25 cellular contexts compared by ENCODE assay signal in genomic region chr18:58394607-58395425, GRCh38.
DNase-seq lines count a peak whose midpoint lies in the region; ATAC-seq and TF ChIP-seq lines count a peak whose summit lies in the region.
"Had no signal": no experiment of that assay in that cellular context is flagged by ENCODE, and none has a peak within 500 bp of the region (broad histone marks: within the 10 kb centered on the region; RNA-seq: fewer than 3 reads in every experiment).

No MANE protein-coding gene starts in this region.

- POLR2A ChIA-PET in MCF 10A (lab: Yijun Ruan, JAX): interaction anchor here (1.2 kb wide), 1 partner anchor 19 kb away, joined by 3 read pairs; no protein-coding TSS in a partner anchor
- POLR2A ChIA-PET in activated CD8-positive, alpha-beta T cell treated with anti-CD3 and anti-CD28 coated beads for 36 hours (lab: Charles Lee): interaction anchor here (1.4 kb wide), 1 partner anchor 10 kb away, joined by 3 read pairs; no protein-coding TSS in a partner anchor

- H3K27me3 Mint-ChIP-seq in MCF 10A (ENCODE audit: insufficient read depth, unreplicated experiment) (no peaks in the 10 kb centered on the region), endodermal cell (ENCODE audit: insufficient read depth) (no peaks in the 10 kb centered on the region)
- no peaks in the 10 kb centered on the region for H3K27me3 Mint-ChIP-seq in activated CD8-positive, alpha-beta T cell treated with anti-CD3 and anti-CD28 coated beads for 36 hours
- H3K27me3 Mint-ChIP-seq: activated naive CD8-positive, alpha-beta T cell treated with anti-CD3 and anti-CD28 coated beads for 36 hours; IgD-negative memory B cell; T-cell had no signal

- H3K4me3 ChIP-seq in breast epithelium: no peak overlapping the region
- H3K4me3 ChIP-seq in endodermal cell (ENCODE audit: low read length): no peak overlapping the region
- H3K4me3 ChIP-seq: gastroesophageal sphincter, uterus had no signal

- no TSS peak for BruUV-seq in MCF 10A (replicated peaks; lab: Mats Ljungman, UMichigan)

- intact Hi-C loops in MCF 10A (cut with micrococcal nuclease): no loop called here
- intact Hi-C loops in breast epithelium (cut with DNase I; ENCODE audit: low total_unique reads): no loop called here
- intact Hi-C loops in activated CD8-positive, alpha-beta T cell treated with anti-CD3 and anti-CD28 coated beads for 36 hours (cut with micrococcal nuclease): no loop called here

- ATAC-seq in left lobe of liver: no peak
- no peak for ATAC-seq in activated CD8-positive, alpha-beta T cell treated with anti-CD3 and anti-CD28 coated beads for 36 hours
- ATAC-seq: gastroesophageal sphincter had no signal

- H3K27ac Mint-ChIP-seq in MCF 10A (ENCODE audit: low read depth, unreplicated experiment) (no peak overlapping the region), endodermal cell (no peak overlapping the region)
- no peak overlapping the region for H3K27ac Mint-ChIP-seq in activated CD8-positive, alpha-beta T cell treated with anti-CD3 and anti-CD28 coated beads for 36 hours
- H3K27ac Mint-ChIP-seq: activated naive CD8-positive, alpha-beta T cell treated with anti-CD3 and anti-CD28 coated beads for 36 hours; activated T-helper 2 cell treated with anti-CD3 and anti-CD28 coated beads, Interferon-gamma antibody, Interleukin-2, Interleukin-4, amounts not matched to agents 10 μg/mL and 5 μg/mL and 100 μg/mL, durations not matched to agents 14 hours and 24 hours and 36 hours; IgD-negative memory B cell; T-cell had no signal

- 94 to 97% methylated on average over 10 to 12 of the region's 12 CpGs for WGBS in endodermal cell (ENCODE audit: insufficient coverage in 1 of 2, insufficient read length in 1 of 2), 2 experiments

- no peak overlapping the region for H3K27ac ChIP-seq in breast epithelium
- no peak overlapping the region for H3K27ac ChIP-seq in endodermal cell (ENCODE audit: low read depth, low read length)
- H3K27ac ChIP-seq: HL-60 had no signal

- no peaks in the 10 kb centered on the region for H3K27me3 ChIP-seq in breast epithelium
- H3K27me3 ChIP-seq in endodermal cell (ENCODE audit: control insufficient read depth, insufficient read depth, low read length, poor library complexity, severe bottlenecking): no peaks in the 10 kb centered on the region
- H3K27me3 ChIP-seq: BE2C, gastroesophageal sphincter, uterus had no signal

- DNase-seq in MCF 10A (ENCODE audit: unreplicated experiment): peak; percentile 16
- DNase-seq in breast epithelium (ENCODE audit: low spot score in 2 of 2): no peak
- DNase-seq in endodermal cell: peak; percentile 43
- DNase-seq in left lobe of liver (ENCODE audit: low spot score): peak; percentile 30
- DNase-seq in NCI-H2081 treated with DMSO at 0.1 percent for 48 hours (lab: John Stamatoyannopoulos, UW): no peak
- no peak for DNase-seq in HT-29 (ENCODE audit: low spot score)
- no peak for DNase-seq in NCI-H187 treated with DMSO at 0.1 percent for 48 hours (lab: John Stamatoyannopoulos, UW)
- no peak for DNase-seq in activated CD8-positive, alpha-beta T cell treated with anti-CD3 and anti-CD28 coated beads for 36 hours
- DNase-seq: activated CD4-positive, alpha-beta T cell treated with anti-CD3 and anti-CD28 coated beads for 48 hours; activated naive CD8-positive, alpha-beta T cell treated with anti-CD3 and anti-CD28 coated beads for 36 hours; BE2C; GF-D8; left cardiac atrium; MM.1S; NCI-H2227 treated with DMSO at 0.1 percent for 48 hours; NCI-H774; SHP77 treated with DMSO at 0.1 percent for 48 hours; stimulated activated CD8-positive, alpha-beta memory T cell treated with anti-CD3 and anti-CD28 coated beads, Interleukin-4, amount 100 ng/mL, for 48 hours; T-cell; uterus had no signal

- TF ChIP-seq CTCF in MCF 10A (IDR thresholded peaks at IDR 0.05; ENCODE audit: unreplicated experiment): no peak
- TF ChIP-seq CTCF in breast epithelium (IDR thresholded peaks at IDR 0.05): no peak
- TF ChIP-seq CTCF in endodermal cell (conservative IDR thresholded peaks at IDR 0.05): no peak
- no peak for TF ChIP-seq CTCF in activated CD8-positive, alpha-beta T cell treated with anti-CD3 and anti-CD28 coated beads for 36 hours (IDR thresholded peaks at IDR 0.05)

- CTCF ChIA-PET in MCF 10A (lab: Yijun Ruan, JAX): interaction anchor here (0.7 to 1.7 kb wide), 5 partner anchors 98 to 369 kb away, joined by 3 to 9 read pairs (median 4); no protein-coding TSS in a partner anchor
- CTCF ChIA-PET in activated CD8-positive, alpha-beta T cell treated with anti-CD3 and anti-CD28 coated beads for 36 hours (lab: Charles Lee): interaction anchor here (2.0 kb wide), 1 partner anchor 369 kb away, joined by 5 read pairs; no protein-coding TSS in a partner anchor

- no peaks in the 10 kb centered on the region for H3K36me3 ChIP-seq in breast epithelium
- peaks cover 57% of the 10 kb centered on the region for H3K36me3 ChIP-seq in endodermal cell (ENCODE audit: control insufficient read depth, insufficient read depth, low read length)
- H3K36me3 ChIP-seq: BE2C, uterus had no signal

- no peak overlapping the region for H3K9ac ChIP-seq in endodermal cell (ENCODE audit: extremely low read depth, low read length, poor library complexity, severe bottlenecking)

- H3K36me3 Mint-ChIP-seq in MCF 10A (ENCODE audit: insufficient read depth, unreplicated experiment) (peaks cover 90% of the 10 kb centered on the region), endodermal cell (ENCODE audit: low read depth) (peaks cover 35% of the 10 kb centered on the region)
- H3K36me3 Mint-ChIP-seq in activated CD8-positive, alpha-beta T cell treated with anti-CD3 and anti-CD28 coated beads for 36 hours (ENCODE audit: low read depth): no peaks in the 10 kb centered on the region
- H3K36me3 Mint-ChIP-seq: activated naive CD8-positive, alpha-beta T cell treated with anti-CD3 and anti-CD28 coated beads for 36 hours had no signal

- H3K9me3 Mint-ChIP-seq in MCF 10A (ENCODE audit: unreplicated experiment) (no peaks in the 10 kb centered on the region), endodermal cell (no peaks in the 10 kb centered on the region)
- H3K9me3 Mint-ChIP-seq in activated CD8-positive, alpha-beta T cell treated with anti-CD3 and anti-CD28 coated beads for 36 hours: no peaks in the 10 kb centered on the region
- H3K9me3 Mint-ChIP-seq: activated naive CD8-positive, alpha-beta T cell treated with anti-CD3 and anti-CD28 coated beads for 36 hours; activated T-helper 2 cell treated with anti-CD3 and anti-CD28 coated beads, Interferon-gamma antibody, Interleukin-2, Interleukin-4, amounts not matched to agents 10 μg/mL and 5 μg/mL and 100 μg/mL, durations not matched to agents 14 hours and 24 hours and 36 hours; HFFc6; IgD-negative memory B cell; T-cell had no signal

- H3K4me1 Mint-ChIP-seq in MCF 10A (ENCODE audit: insufficient read depth, unreplicated experiment): no peaks in the 10 kb centered on the region
- H3K4me1 Mint-ChIP-seq in endodermal cell: no peaks in the 10 kb centered on the region
- no peaks in the 10 kb centered on the region for H3K4me1 Mint-ChIP-seq in activated CD8-positive, alpha-beta T cell treated with anti-CD3 and anti-CD28 coated beads for 36 hours (ENCODE audit: low read depth)
- H3K4me1 Mint-ChIP-seq: IgD-negative memory B cell had no signal

- H3K4me1 ChIP-seq in breast epithelium (no peaks in the 10 kb centered on the region), endodermal cell (ENCODE audit: control insufficient read depth, insufficient read depth, low read length) (no peaks in the 10 kb centered on the region)
- H3K4me1 ChIP-seq: BE2C had no signal

- no peaks in the 10 kb centered on the region for H3K9me3 ChIP-seq in breast epithelium
- H3K9me3 ChIP-seq in endodermal cell (ENCODE audit: control insufficient read depth, low read length): no peaks in the 10 kb centered on the region
- H3K9me3 ChIP-seq: BE2C, gastroesophageal sphincter, uterus had no signal

- no peak for TF ChIP-seq POLR2A in breast epithelium (IDR thresholded peaks at IDR 0.05)

- H3K4me3 Mint-ChIP-seq in MCF 10A (ENCODE audit: unreplicated experiment): no peak overlapping the region
- H3K4me3 Mint-ChIP-seq in endodermal cell: no peak overlapping the region
- no peak overlapping the region for H3K4me3 Mint-ChIP-seq in activated CD8-positive, alpha-beta T cell treated with anti-CD3 and anti-CD28 coated beads for 36 hours
- H3K4me3 Mint-ChIP-seq: activated naive CD8-positive, alpha-beta T cell treated with anti-CD3 and anti-CD28 coated beads for 36 hours; HFFc6; IgD-negative memory B cell; T-cell had no signal

Comparison
In these comparisons a context has a peak if more than half of its experiments do, and no peak if none do; other contexts are left out.
1. DNase-seq: peak in MCF 10A (single experiment), endodermal cell (single experiment) and left lobe of liver (single experiment); none in breast epithelium (0 of 2), NCI-H2081 treated with DMSO at 0.1 percent for 48 hours (single experiment), HT-29 (single experiment), NCI-H187 treated with DMSO at 0.1 percent for 48 hours (single experiment) and activated CD8-positive, alpha-beta T cell treated with anti-CD3 and anti-CD28 coated beads for 36 hours (single experiment).